Comparison of ENCODE assay signal across 9 cellular contexts in genomic region chr10:23413629-23414089, GRCh38. TPM values are rescaled to one million over a fixed set of nuclear protein-coding genes. Genes with fewer than 3 reads are reported as not detected.
DNase-seq lines count a peak whose midpoint lies in the region; ATAC-seq and TF ChIP-seq lines count a peak whose summit lies in the region.
"Had no signal": no experiment of that assay in that cellular context is flagged by ENCODE, and none has a peak within 500 bp of the region (broad histone marks: within the 10 kb centered on the region; RNA-seq: fewer than 3 reads in every experiment).

No MANE protein-coding gene starts in this region.

- no peak for ATAC-seq in natural killer cell treated with Interleukin-12 subunit alpha and Interleukin-12 subunit beta and Interleukin-15 and Interleukin-18, amount 100 ng/mL, for 72 hours
- ATAC-seq in natural killer cell (no peak), HG02938 (IDR thresholded peaks at IDR 0.05; ENCODE audit: unreplicated experiment) (peak; percentile 94)

- no peak overlapping the region for H3K27ac Mint-ChIP-seq in natural killer cell treated with Interleukin-12 subunit alpha and Interleukin-12 subunit beta and Interleukin-15 and Interleukin-18, amount 100 ng/mL, for 72 hours
- H3K27ac Mint-ChIP-seq in natural killer cell (no peak overlapping the region), endothelial cell (ENCODE audit: unreplicated experiment) (no peak overlapping the region)

- intact Hi-C loops in natural killer cell (cut with micrococcal nuclease), result no loop called here

- peaks cover 12 to 17% of the 10 kb centered on the region in 2 donors for H3K27me3 Mint-ChIP-seq in natural killer cell treated with Interleukin-12 subunit alpha and Interleukin-12 subunit beta and Interleukin-15 and Interleukin-18, amount 100 ng/mL, for 72 hours
- peaks cover 8% of the 10 kb centered on the region in 2 donors for H3K27me3 Mint-ChIP-seq in natural killer cell (ENCODE audit: low read depth in 2 of 2)
- peaks cover 4% of the 10 kb centered on the region for H3K27me3 Mint-ChIP-seq in endothelial cell (ENCODE audit: unreplicated experiment)

- no peaks in the 10 kb centered on the region for H3K36me3 Mint-ChIP-seq in natural killer cell treated with Interleukin-12 subunit alpha and Interleukin-12 subunit beta and Interleukin-15 and Interleukin-18, amount 100 ng/mL, for 72 hours
- H3K36me3 Mint-ChIP-seq in natural killer cell, result no peaks in the 10 kb centered on the region
- H3K36me3 Mint-ChIP-seq in endothelial cell (ENCODE audit: low read depth, unreplicated experiment), result no peaks in the 10 kb centered on the region

- no peaks in the 10 kb centered on the region for H3K9me3 Mint-ChIP-seq in natural killer cell treated with Interleukin-12 subunit alpha and Interleukin-12 subunit beta and Interleukin-15 and Interleukin-18, amount 100 ng/mL, for 72 hours
- H3K9me3 Mint-ChIP-seq in natural killer cell, result no peaks in the 10 kb centered on the region
- no peaks in the 10 kb centered on the region for H3K9me3 Mint-ChIP-seq in endothelial cell (ENCODE audit: unreplicated experiment)

- TF ChIP-seq CTCF in natural killer cell (IDR thresholded peaks at IDR 0.05), result no peak
- no peak for TF ChIP-seq CTCF in endothelial cell (IDR thresholded peaks at IDR 0.05; ENCODE audit: unreplicated experiment)

- peaks cover 0 to 2% of the 10 kb centered on the region in 2 donors for H3K4me1 Mint-ChIP-seq in natural killer cell treated with Interleukin-12 subunit alpha and Interleukin-12 subunit beta and Interleukin-15 and Interleukin-18, amount 100 ng/mL, for 72 hours (ENCODE audit: low read depth in 2 of 2)
- H3K4me1 Mint-ChIP-seq in natural killer cell (no peaks in the 10 kb centered on the region), endothelial cell (ENCODE audit: unreplicated experiment) (peaks cover 8% of the 10 kb centered on the region)

- DNase-seq in natural killer cell treated with Interleukin-12 subunit alpha and Interleukin-12 subunit beta and Interleukin-15 and Interleukin-18, amount 100 ng/mL, for 72 hours (ENCODE audit: low spot score), result no peak
- no peak for DNase-seq in natural killer cell
- DNase-seq in NOMO-1 (lab: John Stamatoyannopoulos, UW; ENCODE audit: unreplicated experiment in 2 of 2), result peak; percentile 55 to 90
- DNase-seq in NCI-H146 treated with DMSO at 0.1 percent for 48 hours (lab: John Stamatoyannopoulos, UW; ENCODE audit: unreplicated experiment), result no peak
- no peak for DNase-seq in NCI-H1417 treated with DMSO at 0.1 percent for 48 hours (lab: John Stamatoyannopoulos, UW)
- DNase-seq in endothelial cell (ENCODE audit: low spot score), result no peak
- DNase-seq in HT-29 (ENCODE audit: low spot score), result no peak
- DNase-seq: pancreas had no signal

- peak overlapping the region; percentile 1 for H3K4me3 Mint-ChIP-seq in natural killer cell treated with Interleukin-12 subunit alpha and Interleukin-12 subunit beta and Interleukin-15 and Interleukin-18, amount 100 ng/mL, for 72 hours
- H3K4me3 Mint-ChIP-seq in natural killer cell, result no peak overlapping the region
- no peak overlapping the region for H3K4me3 Mint-ChIP-seq in endothelial cell (ENCODE audit: unreplicated experiment)

RNA-seq across cellular contexts. Expression of gene OTUD1, which starts 25.2 kb away (rescaled TPM):
- total RNA-seq in natural killer cell treated with Interleukin-12 subunit alpha and Interleukin-12 subunit beta and Interleukin-15 and Interleukin-18, amount 100 ng/mL, for 72 hours, result 1 to 10 TPM; 2.9 to 3.7 TPM
- total RNA-seq in natural killer cell (10 to 100 TPM; 24.8 to 49.3 (median 45.5) TPM), endothelial cell (ENCODE audit: unreplicated experiment) (11.9 TPM)
- 2.3 and 2.4 TPM in 2 replicates for total RNA-seq in HT-29 (2014; rRNA removed; shearing (Covaris generic))

Comparison
In these comparisons a context has a peak if more than half of its experiments do, and no peak if none do; other contexts are left out.
1. DNase-seq: peak in NOMO-1 (2 of 2); none in natural killer cell treated with Interleukin-12 subunit alpha and Interleukin-12 subunit beta and Interleukin-15 and Interleukin-18, amount 100 ng/mL, for 72 hours (single experiment), natural killer cell (single experiment), NCI-H146 treated with DMSO at 0.1 percent for 48 hours (single experiment), NCI-H1417 treated with DMSO at 0.1 percent for 48 hours (single experiment), endothelial cell (single experiment) and HT-29 (single experiment).